8 cellular contexts compared by ENCODE assay signal in the genomic region with DNA sequence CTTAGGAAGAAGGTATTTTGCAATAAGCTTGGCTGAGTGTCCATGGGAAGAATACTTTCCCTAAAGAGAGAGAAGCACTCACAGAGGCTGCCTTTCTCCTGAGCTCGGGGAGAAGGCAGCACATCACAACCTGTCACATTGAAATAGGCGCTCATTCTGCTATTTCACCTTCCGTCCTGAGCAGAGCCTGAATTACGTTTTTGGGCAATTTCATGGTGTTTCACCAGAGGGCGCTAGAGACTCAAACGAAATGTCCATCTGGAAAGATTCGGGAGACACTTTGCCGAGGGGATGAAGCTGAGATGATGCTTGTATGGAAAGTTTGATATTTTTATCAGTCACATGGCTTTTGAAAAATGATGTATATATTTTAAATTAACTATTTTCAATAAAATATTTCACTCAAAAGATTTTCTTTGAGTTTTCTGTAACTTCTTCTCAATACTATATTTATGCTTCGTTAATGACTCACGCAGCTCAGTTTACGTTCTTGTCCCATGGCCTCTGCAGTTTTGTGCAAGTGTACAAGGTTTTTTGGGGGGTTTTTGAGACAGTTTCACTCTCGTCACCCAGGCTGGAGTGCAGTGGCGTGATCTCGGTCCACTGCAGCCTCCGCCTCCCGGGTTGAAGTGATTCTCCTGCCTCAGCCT.
DNase-seq lines count a peak whose midpoint lies in the region; ATAC-seq and TF ChIP-seq lines count a peak whose summit lies in the region.

No MANE protein-coding gene starts in this region.

- ATAC-seq in HG03457 (IDR thresholded peaks at IDR 0.05; ENCODE audit: unreplicated experiment): no peak
- no peak for ATAC-seq in stimulated activated memory B cell treated with anti-CD40 and anti-IgM and Interleukin-4, amounts not matched to agents 10 μg/mL and 1 μg/mL and 100 μg/mL, for 72 hours

- peaks cover 37% of the 10 kb centered on the region for H3K36me3 Mint-ChIP-seq in stimulated activated memory B cell treated with anti-CD40 and anti-IgM and Interleukin-4, amounts not matched to agents 10 μg/mL and 1 μg/mL and 100 μg/mL, for 72 hours

- H3K4me3 Mint-ChIP-seq in stimulated activated memory B cell treated with anti-CD40 and anti-IgM and Interleukin-4, amounts not matched to agents 10 μg/mL and 1 μg/mL and 100 μg/mL, for 72 hours: no peak overlapping the region

- peak; percentile 37 for DNase-seq in AG10803 (ENCODE audit: low read depth)
- peak; percentile 21 for DNase-seq in GM12865 (ENCODE audit: low read depth)
- peak; percentile 64 for DNase-seq in NCI-H2171 (lab: John Stamatoyannopoulos, UW)
- peak; percentile 33 for DNase-seq in activated T-cell treated with anti-CD3 and anti-CD28 coated beads, Interleukin-2, amount 50 U/mL, for 1 hour
- DNase-seq in foreskin fibroblast: peak; percentile 17 to 62
- DNase-seq in non-pigmented ciliary epithelial cell (ENCODE audit: low read depth): peak; percentile 3

- no peak overlapping the region for H3K27ac Mint-ChIP-seq in stimulated activated memory B cell treated with anti-CD40 and anti-IgM and Interleukin-4, amounts not matched to agents 10 μg/mL and 1 μg/mL and 100 μg/mL, for 72 hours

- H3K4me3 ChIP-seq in AG10803 (ENCODE audit: low read length) (no peak overlapping the region), GM12865 (ENCODE audit: low read depth, low read length) (no peak overlapping the region), foreskin fibroblast (ENCODE audit: low read depth in 1 of 2, low read length in 2 of 2) (no peak overlapping the region)

- no peaks in the 10 kb centered on the region for H3K4me1 Mint-ChIP-seq in stimulated activated memory B cell treated with anti-CD40 and anti-IgM and Interleukin-4, amounts not matched to agents 10 μg/mL and 1 μg/mL and 100 μg/mL, for 72 hours

- H3K27me3 Mint-ChIP-seq in stimulated activated memory B cell treated with anti-CD40 and anti-IgM and Interleukin-4, amounts not matched to agents 10 μg/mL and 1 μg/mL and 100 μg/mL, for 72 hours: no peaks in the 10 kb centered on the region

- no peaks in the 10 kb centered on the region for H3K9me3 Mint-ChIP-seq in stimulated activated memory B cell treated with anti-CD40 and anti-IgM and Interleukin-4, amounts not matched to agents 10 μg/mL and 1 μg/mL and 100 μg/mL, for 72 hours

- peak; percentile 91 for TF ChIP-seq CTCF in AG10803 (conservative IDR thresholded peaks at IDR 0.05; ENCODE audit: low read length)
- TF ChIP-seq CTCF in GM12865 (IDR thresholded peaks at IDR 0.05; ENCODE audit: insufficient read depth, low read depth, low read length, missing control alignments): peak; percentile 66
- peak; percentile 76 for TF ChIP-seq CTCF in foreskin fibroblast (IDR thresholded peaks at IDR 0.05; ENCODE audit: low read depth, low read length)

Comparison
In these comparisons a context has a peak if more than half of its experiments do, and no peak if none do; other contexts are left out.
1. DNase-seq: peak in every context shown above with its lines; median percentile 64 in NCI-H2171; 40 in foreskin fibroblast; 37 in AG10803; 33 in activated T-cell treated with anti-CD3 and anti-CD28 coated beads, Interleukin-2, amount 50 U/mL, for 1 hour; 21 in GM12865; 3 in non-pigmented ciliary epithelial cell.